ENCODE assay signal across 8 cellular contexts in the genomic region with DNA sequence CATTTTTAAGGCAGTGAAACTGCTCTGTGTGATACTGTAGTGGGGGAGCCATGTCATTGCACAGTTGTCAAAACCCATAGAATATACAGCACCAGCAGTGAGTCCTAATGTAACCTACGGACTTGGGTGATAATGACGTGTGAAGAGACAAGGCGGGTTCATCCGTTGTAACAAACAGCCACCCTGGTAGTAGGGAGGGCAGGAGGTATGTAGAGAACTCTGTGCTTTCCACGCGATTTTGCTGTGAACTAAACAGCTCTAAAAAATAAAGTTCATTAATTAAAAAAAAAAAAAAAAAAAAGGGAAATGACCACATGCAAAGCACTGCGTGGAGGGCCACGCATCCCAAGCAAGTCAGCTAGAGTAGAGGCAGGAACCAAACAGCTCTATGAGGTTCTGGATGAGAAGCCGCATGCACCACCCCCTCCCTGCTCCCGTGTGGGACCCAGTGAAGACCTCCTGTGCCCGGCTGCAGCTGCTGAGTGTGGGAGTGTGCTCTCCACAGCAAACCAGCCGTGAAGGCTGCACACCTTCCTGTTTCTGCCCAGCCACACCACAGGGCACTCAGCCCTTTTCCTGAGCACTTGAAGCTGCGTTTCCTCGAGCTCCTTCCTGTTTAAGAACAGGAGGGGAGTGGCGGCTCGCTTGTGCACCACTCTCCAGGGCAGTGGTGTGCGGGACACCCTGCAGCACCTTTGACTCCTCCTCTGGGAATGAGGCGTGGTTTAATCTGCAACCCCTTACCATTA.
DNase-seq lines count a peak whose midpoint lies in the region; ATAC-seq and TF ChIP-seq lines count a peak whose summit lies in the region.

No MANE protein-coding gene starts in this region.

- H3K9me3 Mint-ChIP-seq in activated CD4-positive, alpha-beta memory T cell treated with anti-CD3 and anti-CD28 coated beads, Interleukin-2, amount 10 ng/mL, durations not matched to agents 7 days and 5 days, result no peaks in the 10 kb centered on the region
- H3K9me3 Mint-ChIP-seq in progenitor cell of endocrine pancreas (ENCODE audit: low read depth), result no peaks in the 10 kb centered on the region

- no peaks in the 10 kb centered on the region for H3K9me2 ChIP-seq in MM.1S (replicated peaks; ENCODE audit: insufficient read depth, low read length)

- H3K9ac ChIP-seq in MM.1S (ENCODE audit: low read length), result peak overlapping the region; percentile 47; the same call in 1 of the 2 replicates

- peak overlapping the region; percentile 80 for H3K27ac ChIP-seq in MM.1S (ENCODE audit: low read length)
- no peak overlapping the region for H3K27ac ChIP-seq in right lobe of liver

- H3K4me1 ChIP-seq in MM.1S (ENCODE audit: low read length) (peaks cover 72% of the 10 kb centered on the region), right lobe of liver (peaks cover 0 to 17% (median 0%) of the 10 kb centered on the region in 4 donors)

- peaks cover 73% of the 10 kb centered on the region for H3K79me2 ChIP-seq in MM.1S (ENCODE audit: low read length)

- intact Hi-C loops in right lobe of liver (cut with DNase I), result no loop called here

- no peaks in the 10 kb centered on the region for H3K36me3 Mint-ChIP-seq in activated CD4-positive, alpha-beta memory T cell treated with anti-CD3 and anti-CD28 coated beads, Interleukin-2, amount 10 ng/mL, durations not matched to agents 7 days and 5 days (ENCODE audit: low read depth)
- no peaks in the 10 kb centered on the region for H3K36me3 Mint-ChIP-seq in progenitor cell of endocrine pancreas (ENCODE audit: insufficient read depth)

- H3K4me3 ChIP-seq in MM.1S (ENCODE audit: low read length), result peak overlapping the region; percentile 44
- H3K4me3 ChIP-seq in right lobe of liver, result no peak overlapping the region

- no peaks in the 10 kb centered on the region for H4K20me1 ChIP-seq in MM.1S (ENCODE audit: insufficient read depth, low read length)

- peak overlapping the region; percentile 40 for H3K27ac Mint-ChIP-seq in activated CD4-positive, alpha-beta memory T cell treated with anti-CD3 and anti-CD28 coated beads, Interleukin-2, amount 10 ng/mL, durations not matched to agents 7 days and 5 days
- no peak overlapping the region for H3K27ac Mint-ChIP-seq in progenitor cell of endocrine pancreas

- H3K27me3 Mint-ChIP-seq in activated CD4-positive, alpha-beta memory T cell treated with anti-CD3 and anti-CD28 coated beads, Interleukin-2, amount 10 ng/mL, durations not matched to agents 7 days and 5 days, result no peaks in the 10 kb centered on the region
- H3K27me3 Mint-ChIP-seq in progenitor cell of endocrine pancreas, result peaks cover 9% of the 10 kb centered on the region

- 47% methylated on average over 13 of the region's 18 CpGs for WGBS in right lobe of liver (ENCODE audit: insufficient coverage, low coverage, low lambda C conversion rate, missing lambda C conversion rate)

- POLR2A ChIA-PET in activated CD4-positive, alpha-beta memory T cell treated with anti-CD3 and anti-CD28 coated beads, Interleukin-2, amount 10 ng/mL, durations not matched to agents 7 days and 5 days (lab: Charles Lee), result interaction anchor here (0.6 to 3.0 kb wide), 11 partner anchors 13 to 264 kb away, joined by 3 to 23 read pairs (median 5); a partner anchor contains a TSS

- peak overlapping the region; percentile 47 for H3K4me3 Mint-ChIP-seq in activated CD4-positive, alpha-beta memory T cell treated with anti-CD3 and anti-CD28 coated beads, Interleukin-2, amount 10 ng/mL, durations not matched to agents 7 days and 5 days
- no peak overlapping the region for H3K4me3 Mint-ChIP-seq in progenitor cell of endocrine pancreas (ENCODE audit: low read depth)

- H3K9me3 ChIP-seq in MM.1S (replicated peaks; ENCODE audit: insufficient read depth, low read length) (no peaks in the 10 kb centered on the region), right lobe of liver (no peaks in the 10 kb centered on the region)

- no peak overlapping the region for H2AFZ ChIP-seq in MM.1S (ENCODE audit: low read length)

- TF ChIP-seq POLR2A in right lobe of liver (IDR thresholded peaks at IDR 0.05), result no peak

- ATAC-seq in GM21381 (IDR thresholded peaks at IDR 0.05; ENCODE audit: unreplicated experiment) (peak; percentile 45), right lobe of liver (peak; percentile 50 to 56 (median 53))

- peaks cover 74% of the 10 kb centered on the region for H3K4me1 Mint-ChIP-seq in activated CD4-positive, alpha-beta memory T cell treated with anti-CD3 and anti-CD28 coated beads, Interleukin-2, amount 10 ng/mL, durations not matched to agents 7 days and 5 days
- peaks cover 4% of the 10 kb centered on the region for H3K4me1 Mint-ChIP-seq in progenitor cell of endocrine pancreas (ENCODE audit: low read depth)

- H3K36me3 ChIP-seq in MM.1S (replicated peaks; ENCODE audit: insufficient read depth, low read length), result no peaks in the 10 kb centered on the region
- no peaks in the 10 kb centered on the region for H3K36me3 ChIP-seq in right lobe of liver

- H3K27me3 ChIP-seq in MM.1S (replicated peaks; ENCODE audit: insufficient read depth, low read length) (no peaks in the 10 kb centered on the region), right lobe of liver (no peaks in the 10 kb centered on the region)

- TF ChIP-seq CTCF in MM.1S (IDR thresholded peaks at IDR 0.05; ENCODE audit: low read length) (no peak), right lobe of liver (IDR thresholded peaks at IDR 0.05) (no peak), progenitor cell of endocrine pancreas (IDR thresholded peaks at IDR 0.05; ENCODE audit: unreplicated experiment) (no peak)

- peaks cover 34% of the 10 kb centered on the region for H3F3A ChIP-seq in MM.1S (ENCODE audit: insufficient read depth, low read length)

- peak overlapping the region; percentile 89 for H3K4me2 ChIP-seq in MM.1S (ENCODE audit: low read depth, low read length)

- peak; percentile 77 for DNase-seq in COLO668 (lab: John Stamatoyannopoulos, UW; ENCODE audit: unreplicated experiment)
- peak; percentile 75 for DNase-seq in MM.1S
- DNase-seq in activated CD4-positive, alpha-beta memory T cell treated with anti-CD3 and anti-CD28 coated beads, Interleukin-2, amount 10 ng/mL, durations not matched to agents 7 days and 5 days, result peak; percentile 54
- no peak for DNase-seq in right lobe of liver
- no peak for DNase-seq in DMS 273 treated with DMSO at 0.1 percent for 48 hours (lab: John Stamatoyannopoulos, UW)
- DNase-seq in progenitor cell of endocrine pancreas (ENCODE audit: low spot score, unreplicated experiment), result no peak
- no peak for DNase-seq in hypothalamus (lab: John Stamatoyannopoulos, UW)

- CTCF ChIA-PET in activated CD4-positive, alpha-beta memory T cell treated with anti-CD3 and anti-CD28 coated beads, Interleukin-2, amount 10 ng/mL, durations not matched to agents 7 days and 5 days (lab: Charles Lee), result interaction anchor here (0.7 to 2.4 kb wide), 10 partner anchors 20 to 450 kb away, joined by 3 to 25 read pairs (median 4); a partner anchor contains a TSS

Comparison
In these comparisons a context has a peak if more than half of its experiments do, and no peak if none do; other contexts are left out.
1. DNase-seq: peak in COLO668 (single experiment), MM.1S (single experiment) and activated CD4-positive, alpha-beta memory T cell treated with anti-CD3 and anti-CD28 coated beads, Interleukin-2, amount 10 ng/mL, durations not matched to agents 7 days and 5 days (single experiment); none in right lobe of liver (0 of 3), DMS 273 treated with DMSO at 0.1 percent for 48 hours (single experiment), progenitor cell of endocrine pancreas (single experiment) and hypothalamus (0 of 51).